In the genomic region with DNA sequence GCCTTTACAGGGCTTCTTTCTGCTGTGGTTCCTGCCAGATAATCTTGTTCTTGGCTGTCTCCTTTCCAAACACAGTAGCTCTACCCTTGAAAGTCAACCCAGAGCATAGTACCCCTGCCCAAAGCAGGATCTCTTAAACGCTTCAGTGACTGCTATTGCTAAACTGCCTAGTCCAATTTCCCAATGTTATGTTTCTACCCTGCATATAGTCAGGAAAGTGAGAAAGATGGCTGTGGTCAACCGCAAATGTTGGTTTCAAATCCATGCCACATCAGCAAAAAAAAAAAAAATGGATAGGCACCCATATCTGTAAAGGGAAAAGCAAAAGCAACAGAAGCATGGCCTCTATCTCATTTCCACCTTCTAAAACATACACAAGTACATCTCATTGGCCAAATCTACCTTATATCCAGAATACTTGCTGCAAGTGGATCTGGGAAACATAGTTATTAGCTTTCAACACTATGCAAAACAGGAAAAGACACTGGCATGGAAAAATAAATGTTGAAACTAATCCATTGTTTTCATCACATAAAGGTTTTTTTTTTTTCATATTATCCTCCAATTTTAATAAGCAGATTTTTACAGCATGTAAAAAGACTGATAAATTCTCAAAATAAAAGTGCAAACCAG, we compare ENCODE assay signal across 16 cellular contexts. TPM values are rescaled to one million over a fixed set of nuclear protein-coding genes. Genes with fewer than 3 reads are reported as not detected.
DNase-seq lines count a peak whose midpoint lies in the region; ATAC-seq and TF ChIP-seq lines count a peak whose summit lies in the region.
"Had no signal": no experiment of that assay in that cellular context is flagged by ENCODE, and none has a peak within 500 bp of the region (broad histone marks: within the 10 kb centered on the region; RNA-seq: fewer than 3 reads in every experiment).

No MANE protein-coding gene starts in this region.

- TF ChIP-seq CTCF in fibroblast of villous mesenchyme (IDR thresholded peaks at IDR 0.05; ENCODE audit: insufficient read depth, low read depth, low read length) = no peak

- no peaks in the 10 kb centered on the region; a peak in 1 of 22 replicates for H3K36me3 ChIP-seq in BLaER1 treated with 17β-estradiol and CSF1 and Interleukin-3, amounts not matched to agents 10 nM and 100 nM
- H3K36me3 ChIP-seq: BE2C had no signal

- DNase-seq in HT1080 (ENCODE audit: low read depth) (peak; percentile 79), RPMI8226 (peak; percentile 3), fibroblast of villous mesenchyme (ENCODE audit: low read depth) (peak; percentile 89), sciatic nerve (ENCODE audit: low spot score) (no peak), NCI-H510A (lab: John Stamatoyannopoulos, UW) (no peak), cerebellum (ENCODE audit: low spot score) (no peak)
- DNase-seq: activated naive CD8-positive, alpha-beta T cell treated with anti-CD3 and anti-CD28 coated beads, Interleukin-2, amount 50 U/mL, for 24 hours; BE2C; midbrain; NCI-H2081; NCI-H748 treated with DMSO at 0.1 percent for 48 hours; nucleus accumbens; stimulated activated naive CD4-positive, alpha-beta T cell treated with Interleukin-2 at 50 U/mL for 16 hours; T-helper 9 cell had no signal

- H3K4me1 ChIP-seq in BLaER1 treated with 17β-estradiol and CSF1 and Interleukin-3, amounts not matched to agents 10 nM and 100 nM = peaks cover 10 to 34% (median 28%) of the 10 kb centered on the region in 10 experiments; a peak in 19 of 20 replicates

- H4K20me1 ChIP-seq in BLaER1 treated with 17β-estradiol and CSF1 and Interleukin-3, amounts not matched to agents 10 nM and 100 nM = no peaks in the 10 kb centered on the region

- H3K27me3 ChIP-seq in BLaER1 treated with 17β-estradiol and CSF1 and Interleukin-3, amounts not matched to agents 10 nM and 100 nM = no peaks in the 10 kb centered on the region
- H3K27me3 ChIP-seq: BE2C had no signal

- intact Hi-C loops in sciatic nerve (cut with DNase I) = no loop called here

- H3K9me3 ChIP-seq in BLaER1 treated with 17β-estradiol and CSF1 and Interleukin-3, amounts not matched to agents 10 nM and 100 nM (replicated peaks in 1 of 11) = peaks cover 0 to 9% (median 0%) of the 10 kb centered on the region in 11 experiments; a peak in 2 of 22 replicates
- H3K9me3 ChIP-seq: BE2C had no signal

- no peak overlapping the region for H3K4me3 ChIP-seq in BLaER1 treated with 17β-estradiol and CSF1 and Interleukin-3, amounts not matched to agents 10 nM and 100 nM
- H3K4me3 ChIP-seq in fibroblast of villous mesenchyme (ENCODE audit: low read depth, low read length) = no peak overlapping the region

- H3K27ac ChIP-seq in BLaER1 treated with 17β-estradiol and CSF1 and Interleukin-3, amounts not matched to agents 10 nM and 100 nM = peak overlapping the region in 10 of 11 experiments; percentile 45 to 85 (median 82); a peak in 19 of 22 replicates

- ATAC-seq in sciatic nerve (no peak), HG03469 (IDR thresholded peaks at IDR 0.05; ENCODE audit: unreplicated experiment) (no peak)
- ATAC-seq: activated naive CD8-positive, alpha-beta T cell treated with anti-CD3 and anti-CD28 coated beads, Interleukin-2, amount 50 U/mL, for 24 hours had no signal

- peak overlapping the region; percentile 32 to 82 (median 58); a peak in 21 of 22 replicates for H3K4me2 ChIP-seq in BLaER1 treated with 17β-estradiol and CSF1 and Interleukin-3, amounts not matched to agents 10 nM and 100 nM

- peak overlapping the region in 9 of 11 experiments; percentile 18 to 69 (median 60); a peak in 15 of 22 replicates for H3K9ac ChIP-seq in BLaER1 treated with 17β-estradiol and CSF1 and Interleukin-3, amounts not matched to agents 10 nM and 100 nM

RNA-seq across cellular contexts. Expression of gene DNAJC1, which starts 59.8 kb away (rescaled TPM):
- 21.8 and 23.0 TPM in 2 replicates for total RNA-seq in HT1080 (2014; rRNA removed; shearing (Covaris generic))
- polyA plus RNA-seq in HT1080 (2015; cell fraction: cytosol; rRNA removed) = 28.7 and 37.9 TPM in 2 replicates
- polyA plus RNA-seq in HT1080 (2015; cell fraction: nucleus; rRNA removed) = 32.9 and 59.8 TPM in 2 replicates
- total RNA-seq in fibroblast of villous mesenchyme (36.7 and 53.5 TPM in 2 replicates), sciatic nerve (26.4 TPM), cerebellum (20.4 TPM)

Comparison
In these comparisons a context has a peak if more than half of its experiments do, and no peak if none do; other contexts are left out.
1. DNase-seq: peak in HT1080 (single experiment), RPMI8226 (single experiment) and fibroblast of villous mesenchyme (single experiment); none in sciatic nerve (single experiment), NCI-H510A (single experiment) and cerebellum (single experiment).